8 cellular contexts compared by ENCODE assay signal in the genomic region with DNA sequence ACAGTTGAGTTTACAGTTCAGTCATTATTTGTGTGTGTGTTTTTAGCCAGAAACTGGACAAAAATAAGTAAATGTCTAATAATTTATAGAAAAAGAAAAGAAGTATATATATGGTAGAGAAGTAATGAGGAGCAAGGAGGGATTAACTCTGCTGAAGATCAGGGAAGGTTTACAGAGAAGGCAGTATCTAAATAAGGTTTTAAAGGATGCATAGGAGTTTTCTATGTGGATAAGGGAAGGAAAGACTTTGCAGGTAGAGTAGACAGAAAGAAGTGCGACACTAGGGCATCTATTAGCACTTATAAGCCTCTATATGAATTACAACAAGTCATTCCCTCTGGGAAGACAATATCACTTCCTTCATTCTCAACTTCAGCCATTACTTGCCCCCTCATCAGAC. TPM values are rescaled to one million over a fixed set of nuclear protein-coding genes. Genes with fewer than 3 reads are reported as not detected.
"Had no signal": no experiment of that assay in that cellular context is flagged by ENCODE, and none has a peak within 500 bp of the region (broad histone marks: within the 10 kb centered on the region; RNA-seq: fewer than 3 reads in every experiment).

No MANE protein-coding gene starts in this region.

- H3K27ac Mint-ChIP-seq: IgD-negative memory B cell had no signal

- ATAC-seq: HepG2, K562 had no signal

- H3K4me3 ChIP-seq: K562 had no signal

- H3K4me1 Mint-ChIP-seq: IgD-negative memory B cell had no signal

- H3K27ac ChIP-seq: HL-60 had no signal

- DNase-seq: IMR-90, KBM-7, KG1 had no signal

RNA-seq across cellular contexts. Expression of a gene that starts 34.3 kb away (rescaled TPM):
- total RNA-seq: HT-29, IMR-90, K562 had no signal
- polyA plus RNA-seq: IMR-90, K562 had no signal
